Comparison of ENCODE assay signal across 1 cellular context in genomic region chr16:67660564-67661028, GRCh38.
TF ChIP-seq lines count a peak whose summit lies in the region.

A gene with protein sequence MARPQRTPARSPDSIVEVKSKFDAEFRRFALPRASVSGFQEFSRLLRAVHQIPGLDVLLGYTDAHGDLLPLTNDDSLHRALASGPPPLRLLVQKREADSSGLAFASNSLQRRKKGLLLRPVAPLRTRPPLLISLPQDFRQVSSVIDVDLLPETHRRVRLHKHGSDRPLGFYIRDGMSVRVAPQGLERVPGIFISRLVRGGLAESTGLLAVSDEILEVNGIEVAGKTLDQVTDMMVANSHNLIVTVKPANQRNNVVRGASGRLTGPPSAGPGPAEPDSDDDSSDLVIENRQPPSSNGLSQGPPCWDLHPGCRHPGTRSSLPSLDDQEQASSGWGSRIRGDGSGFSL (plus strand): TSS chr16:67660960. CDS start chr16:67661039, 79 bp downstream.

TF ChIP-seq in K562, 482 proteins besides CTCF, POLR2A, EP300 and RAD21 (continued from another document and continues in another):
- TF ChIP-seq UBTF (IDR thresholded peaks at IDR 0.05; ENCODE audit: borderline replicate concordance in 1 of 2, low read depth in 2 of 2, low read length in 2 of 2) (no peak), ZNF584 (CRISPR knock-in tag; IDR thresholded peaks at IDR 0.05; ENCODE audit: low read depth) (no peak), NFE2L1 (tag; IDR thresholded peaks at IDR 0.05; ENCODE audit: borderline replicate concordance, low read depth) (no peak), NR2F6 (CRISPR knock-in tag; IDR thresholded peaks at IDR 0.05) (no peak), ZNF551 (CRISPR knock-in tag; IDR thresholded peaks at IDR 0.05) (no peak), SETDB1 (IDR thresholded peaks at IDR 0.05; ENCODE audit: low read length) (no peak), ZNF354B (CRISPR knock-in tag; IDR thresholded peaks at IDR 0.05) (no peak), JUND (IDR thresholded peaks at IDR 0.05; ENCODE audit: borderline replicate concordance, low read depth, low read length) (peak; percentile 87), JUND (tag; IDR thresholded peaks at IDR 0.05; ENCODE audit: borderline replicate concordance, low read depth, low read length) (peak; percentile 64; the same call in 1 of the 3 replicates), MEIS2 (IDR thresholded peaks at IDR 0.05; ENCODE audit: partially characterized antibody) (no peak), ZNF830 (CRISPR knock-in tag; IDR thresholded peaks at IDR 0.05) (no peak), RBM22 (IDR thresholded peaks at IDR 0.05; ENCODE audit: low read depth, low read length, poor library complexity, severe bottlenecking) (no peak), PCBP2 (IDR thresholded peaks at IDR 0.05; ENCODE audit: low read depth, low read length, poor library complexity, severe bottlenecking) (no peak), TRIM25 (IDR thresholded peaks at IDR 0.05; ENCODE audit: borderline replicate concordance) (no peak), ZNF384 (IDR thresholded peaks at IDR 0.05; ENCODE audit: low read depth, low read length) (no peak), ZNF695 (CRISPR knock-in tag; IDR thresholded peaks at IDR 0.05) (no peak), TEAD1 (CRISPR knock-in tag; IDR thresholded peaks at IDR 0.05) (no peak; a peak in 1 of 4 replicates), BRD9 (IDR thresholded peaks at IDR 0.05; ENCODE audit: low read depth, partially characterized antibody) (no peak), HMG20A (CRISPR knock-in tag; conservative IDR thresholded peaks at IDR 0.05) (no peak), HSF4 (CRISPR knock-in tag; IDR thresholded peaks at IDR 0.05; ENCODE audit: borderline replicate concordance) (no peak), ARID2 (IDR thresholded peaks at IDR 0.05) (no peak), ZNF507 (tag; conservative IDR thresholded peaks at IDR 0.05) (no peak), PYGO2 (tag; IDR thresholded peaks at IDR 0.05) (no peak), PML (IDR thresholded peaks at IDR 0.05; ENCODE audit: low read length) (no peak), HMG20B (CRISPR knock-in tag; IDR thresholded peaks at IDR 0.05) (no peak), MCM7 (IDR thresholded peaks at IDR 0.05) (no peak), L3MBTL2 (IDR thresholded peaks at IDR 0.05) (no peak), ZNF444 (CRISPR knock-in tag; IDR thresholded peaks at IDR 0.05) (no peak), FOSL1 (tag; conservative IDR thresholded peaks at IDR 0.05) (peak; percentile 27; the same call in 1 of the 2 replicates), GABPA (tag; conservative IDR thresholded peaks at IDR 0.05; ENCODE audit: low read depth) (no peak; the same call in 1 of the 2 replicates), CXXC5 (CRISPR knock-in tag; IDR thresholded peaks at IDR 0.05) (peak; percentile 92), ZNF668 (CRISPR knock-in tag; IDR thresholded peaks at IDR 0.05) (no peak), SAFB2 (IDR thresholded peaks at IDR 0.05; ENCODE audit: borderline replicate concordance, low read depth, low read length, severe bottlenecking) (no peak), ETV5 (CRISPR knock-in tag; IDR thresholded peaks at IDR 0.05; ENCODE audit: low read depth) (0 out of 2 replicates have a peak, but pooled peaks have one; percentile 14), HCFC1 (IDR thresholded peaks at IDR 0.05; ENCODE audit: low read depth, low read length) (peak; percentile 79), E2F6 (IDR thresholded peaks at IDR 0.05; ENCODE audit: borderline replicate concordance in 1 of 2, extremely low read depth in 1 of 2, insufficient read depth in 1 of 2, insufficient read length in 1 of 2, low read depth in 1 of 2, low read length in 1 of 2, poor library complexity in 1 of 2, severe bottlenecking in 1 of 2) (peak in 1 of 2 experiments; percentile 47), FUS (optimal IDR thresholded peaks at IDR 0.05; ENCODE audit: low read depth, low read length) (no peak), KLF10 (CRISPR knock-in tag; IDR thresholded peaks at IDR 0.05) (no peak), ZNF263 (CRISPR knock-in tag; IDR thresholded peaks at IDR 0.05; ENCODE audit: borderline replicate concordance) (peak; percentile 11; the same call in 1 of the 2 replicates), ZNF232 (CRISPR knock-in tag; IDR thresholded peaks at IDR 0.05) (no peak), KLF13 (tag; IDR thresholded peaks at IDR 0.05; ENCODE audit: borderline replicate concordance, low read depth) (no peak), NEUROD1 (IDR thresholded peaks at IDR 0.05; ENCODE audit: borderline replicate concordance, low read depth, low read length, partially characterized antibody) (no peak), ZNF277 (CRISPR knock-in tag; IDR thresholded peaks at IDR 0.05; ENCODE audit: borderline replicate concordance) (no peak), DACH1 (IDR thresholded peaks at IDR 0.05; ENCODE audit: partially characterized antibody) (no peak), HNRNPLL (IDR thresholded peaks at IDR 0.05; ENCODE audit: low read depth, low read length, poor library complexity, severe bottlenecking) (peak; percentile 24), TARDBP (IDR thresholded peaks at IDR 0.05) (no peak), THRA (IDR thresholded peaks at IDR 0.05) (no peak)
- TF ChIP-seq, protein P1, sequence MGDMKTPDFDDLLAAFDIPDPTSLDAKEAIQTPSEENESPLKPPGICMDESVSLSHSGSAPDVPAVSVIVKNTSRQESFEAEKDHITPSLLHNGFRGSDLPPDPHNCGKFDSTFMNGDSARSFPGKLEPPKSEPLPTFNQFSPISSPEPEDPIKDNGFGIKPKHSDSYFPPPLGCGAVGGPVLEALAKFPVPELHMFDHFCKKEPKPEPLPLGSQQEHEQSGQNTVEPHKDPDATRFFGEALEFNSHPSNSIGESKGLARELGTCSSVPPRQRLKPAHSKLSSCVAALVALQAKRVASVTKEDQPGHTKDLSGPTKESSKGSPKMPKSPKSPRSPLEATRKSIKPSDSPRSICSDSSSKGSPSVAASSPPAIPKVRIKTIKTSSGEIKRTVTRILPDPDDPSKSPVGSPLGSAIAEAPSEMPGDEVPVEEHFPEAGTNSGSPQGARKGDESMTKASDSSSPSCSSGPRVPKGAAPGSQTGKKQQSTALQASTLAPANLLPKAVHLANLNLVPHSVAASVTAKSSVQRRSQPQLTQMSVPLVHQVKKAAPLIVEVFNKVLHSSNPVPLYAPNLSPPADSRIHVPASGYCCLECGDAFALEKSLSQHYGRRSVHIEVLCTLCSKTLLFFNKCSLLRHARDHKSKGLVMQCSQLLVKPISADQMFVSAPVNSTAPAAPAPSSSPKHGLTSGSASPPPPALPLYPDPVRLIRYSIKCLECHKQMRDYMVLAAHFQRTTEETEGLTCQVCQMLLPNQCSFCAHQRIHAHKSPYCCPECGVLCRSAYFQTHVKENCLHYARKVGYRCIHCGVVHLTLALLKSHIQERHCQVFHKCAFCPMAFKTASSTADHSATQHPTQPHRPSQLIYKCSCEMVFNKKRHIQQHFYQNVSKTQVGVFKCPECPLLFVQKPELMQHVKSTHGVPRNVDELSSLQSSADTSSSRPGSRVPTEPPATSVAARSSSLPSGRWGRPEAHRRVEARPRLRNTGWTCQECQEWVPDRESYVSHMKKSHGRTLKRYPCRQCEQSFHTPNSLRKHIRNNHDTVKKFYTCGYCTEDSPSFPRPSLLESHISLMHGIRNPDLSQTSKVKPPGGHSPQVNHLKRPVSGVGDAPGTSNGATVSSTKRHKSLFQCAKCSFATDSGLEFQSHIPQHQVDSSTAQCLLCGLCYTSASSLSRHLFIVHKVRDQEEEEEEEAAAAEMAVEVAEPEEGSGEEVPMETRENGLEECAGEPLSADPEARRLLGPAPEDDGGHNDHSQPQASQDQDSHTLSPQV (IDR thresholded peaks at IDR 0.05): no peak
- TF ChIP-seq, protein P2, sequence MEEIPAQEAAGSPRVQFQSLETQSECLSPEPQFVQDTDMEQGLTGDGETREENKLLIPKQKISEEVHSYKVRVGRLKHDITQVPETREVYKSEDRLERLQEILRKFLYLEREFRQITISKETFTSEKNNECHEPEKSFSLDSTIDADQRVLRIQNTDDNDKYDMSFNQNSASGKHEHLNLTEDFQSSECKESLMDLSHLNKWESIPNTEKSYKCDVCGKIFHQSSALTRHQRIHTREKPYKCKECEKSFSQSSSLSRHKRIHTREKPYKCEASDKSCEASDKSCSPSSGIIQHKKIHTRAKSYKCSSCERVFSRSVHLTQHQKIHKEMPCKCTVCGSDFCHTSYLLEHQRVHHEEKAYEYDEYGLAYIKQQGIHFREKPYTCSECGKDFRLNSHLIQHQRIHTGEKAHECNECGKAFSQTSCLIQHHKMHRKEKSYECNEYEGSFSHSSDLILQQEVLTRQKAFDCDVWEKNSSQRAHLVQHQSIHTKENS (CRISPR knock-in tag; IDR thresholded peaks at IDR 0.05): no peak
- TF ChIP-seq, protein P3, sequence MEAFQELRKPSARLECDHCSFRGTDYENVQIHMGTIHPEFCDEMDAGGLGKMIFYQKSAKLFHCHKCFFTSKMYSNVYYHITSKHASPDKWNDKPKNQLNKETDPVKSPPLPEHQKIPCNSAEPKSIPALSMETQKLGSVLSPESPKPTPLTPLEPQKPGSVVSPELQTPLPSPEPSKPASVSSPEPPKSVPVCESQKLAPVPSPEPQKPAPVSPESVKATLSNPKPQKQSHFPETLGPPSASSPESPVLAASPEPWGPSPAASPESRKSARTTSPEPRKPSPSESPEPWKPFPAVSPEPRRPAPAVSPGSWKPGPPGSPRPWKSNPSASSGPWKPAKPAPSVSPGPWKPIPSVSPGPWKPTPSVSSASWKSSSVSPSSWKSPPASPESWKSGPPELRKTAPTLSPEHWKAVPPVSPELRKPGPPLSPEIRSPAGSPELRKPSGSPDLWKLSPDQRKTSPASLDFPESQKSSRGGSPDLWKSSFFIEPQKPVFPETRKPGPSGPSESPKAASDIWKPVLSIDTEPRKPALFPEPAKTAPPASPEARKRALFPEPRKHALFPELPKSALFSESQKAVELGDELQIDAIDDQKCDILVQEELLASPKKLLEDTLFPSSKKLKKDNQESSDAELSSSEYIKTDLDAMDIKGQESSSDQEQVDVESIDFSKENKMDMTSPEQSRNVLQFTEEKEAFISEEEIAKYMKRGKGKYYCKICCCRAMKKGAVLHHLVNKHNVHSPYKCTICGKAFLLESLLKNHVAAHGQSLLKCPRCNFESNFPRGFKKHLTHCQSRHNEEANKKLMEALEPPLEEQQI (IDR thresholded peaks at IDR 0.05): no peak
